In the genomic region with DNA sequence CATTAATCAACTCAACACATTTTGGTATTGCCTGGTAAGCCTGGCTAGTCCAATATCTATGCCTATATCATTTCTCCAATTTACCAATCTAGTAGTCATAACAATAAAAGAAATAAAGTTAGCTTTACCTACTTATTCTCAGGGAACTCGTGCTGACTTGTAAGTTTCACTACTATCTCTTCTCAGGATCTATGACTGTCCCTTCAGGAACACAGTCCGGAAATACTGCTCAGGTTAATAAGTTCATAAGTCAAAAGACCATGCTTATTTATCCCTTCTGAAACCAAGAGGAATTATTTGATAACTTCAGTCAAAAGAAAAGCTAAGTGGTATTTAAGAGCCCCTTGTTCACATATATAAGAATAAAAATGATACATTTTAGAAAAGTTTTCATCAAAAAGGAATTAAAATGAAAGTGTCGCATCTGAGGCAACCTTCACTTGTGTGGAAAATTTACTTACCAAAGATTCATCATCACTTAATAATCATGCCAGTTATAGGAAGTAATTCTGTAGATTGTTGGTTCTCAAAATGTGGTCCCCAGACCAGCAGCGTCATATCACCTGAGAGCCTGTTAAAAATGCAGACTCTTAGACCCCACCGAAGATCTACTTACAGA, we compare ENCODE assay signal across 1 cellular context.
TF ChIP-seq lines count a peak whose summit lies in the region.

No MANE protein-coding gene starts in this region.

TF ChIP-seq in K562, 482 proteins besides CTCF, POLR2A, EP300 and RAD21 (continued from another document):
- TF ChIP-seq, protein P1, sequence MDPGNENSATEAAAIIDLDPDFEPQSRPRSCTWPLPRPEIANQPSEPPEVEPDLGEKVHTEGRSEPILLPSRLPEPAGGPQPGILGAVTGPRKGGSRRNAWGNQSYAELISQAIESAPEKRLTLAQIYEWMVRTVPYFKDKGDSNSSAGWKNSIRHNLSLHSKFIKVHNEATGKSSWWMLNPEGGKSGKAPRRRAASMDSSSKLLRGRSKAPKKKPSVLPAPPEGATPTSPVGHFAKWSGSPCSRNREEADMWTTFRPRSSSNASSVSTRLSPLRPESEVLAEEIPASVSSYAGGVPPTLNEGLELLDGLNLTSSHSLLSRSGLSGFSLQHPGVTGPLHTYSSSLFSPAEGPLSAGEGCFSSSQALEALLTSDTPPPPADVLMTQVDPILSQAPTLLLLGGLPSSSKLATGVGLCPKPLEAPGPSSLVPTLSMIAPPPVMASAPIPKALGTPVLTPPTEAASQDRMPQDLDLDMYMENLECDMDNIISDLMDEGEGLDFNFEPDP (CRISPR knock-in tag; IDR thresholded peaks at IDR 0.05) = no peak
- no peak for TF ChIP-seq ZNF77 (CRISPR knock-in tag; IDR thresholded peaks at IDR 0.05)
- TF ChIP-seq, protein P2, sequence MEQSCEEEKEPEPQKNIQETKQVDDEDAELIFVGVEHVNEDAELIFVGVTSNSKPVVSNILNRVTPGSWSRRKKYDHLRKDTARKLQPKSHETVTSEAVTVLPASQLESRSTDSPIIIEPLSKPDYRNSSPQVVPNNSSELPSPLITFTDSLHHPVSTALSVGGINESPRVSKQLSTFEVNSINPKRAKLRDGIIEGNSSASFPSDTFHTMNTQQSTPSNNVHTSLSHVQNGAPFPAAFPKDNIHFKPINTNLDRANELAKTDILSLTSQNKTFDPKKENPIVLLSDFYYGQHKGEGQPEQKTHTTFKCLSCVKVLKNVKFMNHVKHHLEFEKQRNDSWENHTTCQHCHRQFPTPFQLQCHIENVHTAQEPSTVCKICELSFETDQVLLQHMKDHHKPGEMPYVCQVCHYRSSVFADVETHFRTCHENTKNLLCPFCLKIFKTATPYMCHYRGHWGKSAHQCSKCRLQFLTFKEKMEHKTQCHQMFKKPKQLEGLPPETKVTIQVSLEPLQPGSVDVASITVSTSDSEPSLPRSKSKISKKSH (CRISPR knock-in tag; IDR thresholded peaks at IDR 0.05) = no peak
- no peak for TF ChIP-seq ZNF699 (CRISPR knock-in tag; IDR thresholded peaks at IDR 0.05; ENCODE audit: insufficient replicate concordance)
- no peak for TF ChIP-seq ZNF347 (CRISPR knock-in tag; IDR thresholded peaks at IDR 0.05; ENCODE audit: low read depth)
- no peak for TF ChIP-seq HDAC3 (IDR thresholded peaks at IDR 0.05; ENCODE audit: borderline replicate concordance, partially characterized antibody)
- no peak for TF ChIP-seq MYBL2 (IDR thresholded peaks at IDR 0.05; ENCODE audit: low read depth)
- no peak for TF ChIP-seq MYBL2 (CRISPR knock-in tag; IDR thresholded peaks at IDR 0.05; ENCODE audit: borderline replicate concordance)
- no peak for TF ChIP-seq HDAC2 (IDR thresholded peaks at IDR 0.05)
- TF ChIP-seq ETV6 (IDR thresholded peaks at IDR 0.05; ENCODE audit: borderline replicate concordance in 1 of 2, low read depth in 2 of 2, low read length in 1 of 2) = no peak
- TF ChIP-seq ETV6 (CRISPR knock-in tag; IDR thresholded peaks at IDR 0.05; ENCODE audit: borderline replicate concordance) = no peak
- TF ChIP-seq, protein P3, sequence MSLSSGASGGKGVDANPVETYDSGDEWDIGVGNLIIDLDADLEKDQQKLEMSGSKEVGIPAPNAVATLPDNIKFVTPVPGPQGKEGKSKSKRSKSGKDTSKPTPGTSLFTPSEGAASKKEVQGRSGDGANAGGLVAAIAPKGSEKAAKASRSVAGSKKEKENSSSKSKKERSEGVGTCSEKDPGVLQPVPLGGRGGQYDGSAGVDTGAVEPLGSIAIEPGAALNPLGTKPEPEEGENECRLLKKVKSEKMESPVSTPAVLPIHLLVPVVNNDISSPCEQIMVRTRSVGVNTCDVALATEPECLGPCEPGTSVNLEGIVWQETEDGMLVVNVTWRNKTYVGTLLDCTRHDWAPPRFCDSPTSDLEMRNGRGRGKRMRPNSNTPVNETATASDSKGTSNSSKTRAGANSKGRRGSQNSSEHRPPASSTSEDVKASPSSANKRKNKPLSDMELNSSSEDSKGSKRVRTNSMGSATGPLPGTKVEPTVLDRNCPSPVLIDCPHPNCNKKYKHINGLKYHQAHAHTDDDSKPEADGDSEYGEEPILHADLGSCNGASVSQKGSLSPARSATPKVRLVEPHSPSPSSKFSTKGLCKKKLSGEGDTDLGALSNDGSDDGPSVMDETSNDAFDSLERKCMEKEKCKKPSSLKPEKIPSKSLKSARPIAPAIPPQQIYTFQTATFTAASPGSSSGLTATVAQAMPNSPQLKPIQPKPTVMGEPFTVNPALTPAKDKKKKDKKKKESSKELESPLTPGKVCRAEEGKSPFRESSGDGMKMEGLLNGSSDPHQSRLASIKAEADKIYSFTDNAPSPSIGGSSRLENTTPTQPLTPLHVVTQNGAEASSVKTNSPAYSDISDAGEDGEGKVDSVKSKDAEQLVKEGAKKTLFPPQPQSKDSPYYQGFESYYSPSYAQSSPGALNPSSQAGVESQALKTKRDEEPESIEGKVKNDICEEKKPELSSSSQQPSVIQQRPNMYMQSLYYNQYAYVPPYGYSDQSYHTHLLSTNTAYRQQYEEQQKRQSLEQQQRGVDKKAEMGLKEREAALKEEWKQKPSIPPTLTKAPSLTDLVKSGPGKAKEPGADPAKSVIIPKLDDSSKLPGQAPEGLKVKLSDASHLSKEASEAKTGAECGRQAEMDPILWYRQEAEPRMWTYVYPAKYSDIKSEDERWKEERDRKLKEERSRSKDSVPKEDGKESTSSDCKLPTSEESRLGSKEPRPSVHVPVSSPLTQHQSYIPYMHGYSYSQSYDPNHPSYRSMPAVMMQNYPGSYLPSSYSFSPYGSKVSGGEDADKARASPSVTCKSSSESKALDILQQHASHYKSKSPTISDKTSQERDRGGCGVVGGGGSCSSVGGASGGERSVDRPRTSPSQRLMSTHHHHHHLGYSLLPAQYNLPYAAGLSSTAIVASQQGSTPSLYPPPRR (CRISPR knock-in tag; IDR thresholded peaks at IDR 0.05; ENCODE audit: borderline replicate concordance) = no peak
- TF ChIP-seq ILK (tag; IDR thresholded peaks at IDR 0.05; ENCODE audit: borderline replicate concordance, low read depth) = no peak
- TF ChIP-seq PPARD (CRISPR knock-in tag; IDR thresholded peaks at IDR 0.05) = no peak
- no peak for TF ChIP-seq CREBBP (IDR thresholded peaks at IDR 0.05; ENCODE audit: low read depth, low read length)
- TF ChIP-seq MIER1 (IDR thresholded peaks at IDR 0.05; ENCODE audit: low read depth) = no peak
